Comparison of ENCODE assay signal across 25 cellular contexts in the genomic region with DNA sequence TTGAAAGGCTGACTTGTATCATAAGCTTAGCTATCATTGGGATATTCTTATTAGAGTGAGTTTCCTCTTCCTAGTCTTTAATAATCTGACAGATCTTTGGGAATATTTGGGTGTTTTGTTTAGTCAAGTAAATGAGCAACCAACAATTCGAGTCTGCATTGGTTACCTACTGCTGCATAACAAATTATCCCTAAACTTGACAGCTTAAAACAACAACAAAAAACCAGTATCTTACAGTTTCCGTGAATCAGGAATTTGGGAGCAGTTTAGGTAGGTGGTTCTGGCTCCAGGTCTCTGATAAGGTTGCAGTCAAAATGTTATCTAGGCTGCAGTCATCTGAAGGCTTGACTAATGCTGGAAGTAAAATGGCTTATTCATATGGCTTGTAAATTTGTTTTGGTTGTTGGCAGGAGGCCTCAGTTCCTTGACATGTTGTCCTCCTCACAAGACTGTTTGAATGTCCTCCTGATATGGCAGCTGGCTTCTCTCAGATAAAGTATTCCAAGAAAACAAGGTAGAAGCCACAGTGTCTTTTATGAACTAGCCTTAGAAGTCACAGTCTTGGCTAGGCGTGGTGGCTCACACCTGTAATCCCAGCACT. TPM values are rescaled to one million over a fixed set of nuclear protein-coding genes. Genes with fewer than 3 reads are reported as not detected.
DNase-seq lines count a peak whose midpoint lies in the region; ATAC-seq, FAIRE-seq and TF ChIP-seq lines count a peak whose summit lies in the region.
"Had no signal": no experiment of that assay in that cellular context is flagged by ENCODE, and none has a peak within 500 bp of the region (broad histone marks: within the 10 kb centered on the region; RNA-seq: fewer than 3 reads in every experiment).

No MANE protein-coding gene starts in this region.

- DNase-seq in activated CD8-positive, alpha-beta memory T cell treated with anti-CD3 and anti-CD28 coated beads for 24 hours: peak; percentile 11
- DNase-seq in activated CD8-positive, alpha-beta memory T cell treated with anti-CD3 and anti-CD28 coated beads, Interleukin-2, amount 50 U/mL, for 48 hours: no peak
- DNase-seq in K562 (ENCODE audit: extremely low read depth in 1 of 4, low spot score in 3 of 4) (peak in 2 of 4 experiments; percentile 30 to 74), osteoblast (ENCODE audit: insufficient read length, low spot score, missing footprints) (peak; percentile 8), NCI-H187 treated with DMSO at 0.1 percent for 48 hours (lab: John Stamatoyannopoulos, UW) (no peak), DMS79 treated with DMSO at 0.1 percent for 48 hours (lab: John Stamatoyannopoulos, UW) (no peak)
- DNase-seq: 8988T; ACHN; AML-193; BE2C; CD4-positive, alpha-beta T cell; CD8-positive, alpha-beta memory T cell; DMS 273 treated with DMSO at 0.1 percent for 48 hours; DMS79; GF-D8; GM23248; H7; HCEC 1CT had no signal

- POLR2A ChIA-PET in K562 (lab: Yijun Ruan, JAX): interaction anchor here (0.6 to 0.9 kb wide), 2 partner anchors 13 to 19 kb away, joined by 3 to 4 read pairs; no protein-coding TSS in a partner anchor

- H3K27ac ChIP-seq in K562 (ENCODE audit: extremely low read depth, low read depth, low read length): peak overlapping the region; percentile 9; the same call in 2 of the 3 replicates
- no peak overlapping the region for H3K27ac ChIP-seq in osteoblast (ENCODE audit: low read depth, low read length)
- H3K27ac ChIP-seq: A549; BLaER1 treated with 17β-estradiol and CSF1 and Interleukin-3, amounts not matched to agents 10 nM and 100 nM; GM23248 had no signal

- H3K9me1 ChIP-seq in K562 (ENCODE audit: control insufficient read depth, insufficient read depth, low read length): no peaks in the 10 kb centered on the region

- TF ChIP-seq EP300 in K562 (IDR thresholded peaks at IDR 0.05; ENCODE audit: low read length): peak; percentile 71; the same call in 1 of the 2 replicates

- H3K27me3 ChIP-seq in K562 (ENCODE audit: control insufficient read depth in 2 of 2, insufficient read depth in 2 of 2, low read length in 2 of 2): no peaks in the 10 kb centered on the region
- no peaks in the 10 kb centered on the region for H3K27me3 ChIP-seq in osteoblast (ENCODE audit: insufficient read depth, low read length)
- H3K27me3 ChIP-seq: BE2C; BLaER1 treated with 17β-estradiol and CSF1 and Interleukin-3, amounts not matched to agents 10 nM and 100 nM had no signal

- FAIRE-seq in K562 (lab: Jason Lieb, UNC): peak; percentile 69
- FAIRE-seq: A549, D721Med, GM12891, GM18507, H1 had no signal

- H3K9me3 ChIP-seq in K562 (replicated peaks; ENCODE audit: control insufficient read depth, insufficient read depth, low read depth, low read length) (peaks cover 12% of the 10 kb centered on the region), osteoblast (ENCODE audit: low read depth, low read length) (no peaks in the 10 kb centered on the region)
- H3K9me3 ChIP-seq: A549; BE2C; BLaER1 treated with 17β-estradiol and CSF1 and Interleukin-3, amounts not matched to agents 10 nM and 100 nM had no signal

- ATAC-seq in K562 (peak; percentile 43), GM21737 (IDR thresholded peaks at IDR 0.05; ENCODE audit: unreplicated experiment) (no peak)
- ATAC-seq: A549 had no signal

- H3K36me3 ChIP-seq in K562 (ENCODE audit: control insufficient read depth, insufficient read depth, low read length): peaks cover 64% of the 10 kb centered on the region
- peaks cover 53% of the 10 kb centered on the region for H3K36me3 ChIP-seq in osteoblast (ENCODE audit: insufficient read depth, low read length)

- H4K20me1 ChIP-seq in K562 (replicated peaks; ENCODE audit: control insufficient read depth, insufficient read depth, low read length) (no peaks in the 10 kb centered on the region), osteoblast (ENCODE audit: insufficient read depth, low read length) (no peaks in the 10 kb centered on the region)

- no TSS peak for BruUV-seq in K562 (replicated peaks; lab: Mats Ljungman, UMichigan)

- TF ChIP-seq POLR2A in K562 (conservative IDR thresholded peaks at IDR 0.05): no peak

- H2AFZ ChIP-seq in K562 (ENCODE audit: low read depth, low read length) (no peak overlapping the region), osteoblast (ENCODE audit: low read length) (no peak overlapping the region)
- H2AFZ ChIP-seq: GM23248 had no signal

- no peak for TF ChIP-seq RAD21 in K562 (CRISPR knock-in tag; conservative IDR thresholded peaks at IDR 0.05 in 1 of 2, IDR thresholded peaks at IDR 0.05 in 1 of 2)

- H3K4me3 ChIP-seq in K562 (no peak overlapping the region), osteoblast (ENCODE audit: insufficient read depth, low read length) (no peak overlapping the region)
- H3K4me3 ChIP-seq: A549; BLaER1 treated with 17β-estradiol and CSF1 and Interleukin-3, amounts not matched to agents 10 nM and 100 nM; GM23248 had no signal

- H3K79me2 ChIP-seq in K562 (ENCODE audit: control insufficient read depth, insufficient read depth, low read length) (no peaks in the 10 kb centered on the region; the same call in 2 of the 3 replicates), osteoblast (ENCODE audit: insufficient read depth, low read length) (no peaks in the 10 kb centered on the region)

- intact Hi-C loops in K562 (cut with micrococcal nuclease): no loop called here

- 26% methylated on average over 3 of the region's 3 CpGs for WGBS in K562 (ENCODE audit: insufficient coverage, low coverage, missing lambda C conversion rate)

- no peak overlapping the region for H3K9ac ChIP-seq in K562 (ENCODE audit: insufficient read depth in 1 of 2, low read depth in 2 of 2, low read length in 2 of 2)
- H3K9ac ChIP-seq: BLaER1 treated with 17β-estradiol and CSF1 and Interleukin-3, amounts not matched to agents 10 nM and 100 nM; GM23248 had no signal

- CTCF ChIA-PET in K562 (lab: Yijun Ruan, JAX; ENCODE audit: low intra/inter-chr PET ratio): no interaction called here

- H3K4me1 ChIP-seq in K562 (replicated peaks in 1 of 2; ENCODE audit: control insufficient read depth in 2 of 2, insufficient read depth in 2 of 2, low read length in 2 of 2): no peaks in the 10 kb centered on the region; a peak in 2 of 5 replicates
- H3K4me1 ChIP-seq in osteoblast (ENCODE audit: insufficient read depth, low read length): no peaks in the 10 kb centered on the region
- H3K4me1 ChIP-seq: A549, BE2C had no signal

- in situ Hi-C loops in K562 (cut with MboI): no loop called here

- H3K4me2 ChIP-seq in K562 (ENCODE audit: insufficient read depth, low read length) (no peak overlapping the region), osteoblast (ENCODE audit: insufficient read depth, low read length) (no peak overlapping the region)
- H3K4me2 ChIP-seq: A549; BLaER1 treated with 17β-estradiol and CSF1 and Interleukin-3, amounts not matched to agents 10 nM and 100 nM had no signal

- TF ChIP-seq CTCF in K562 (IDR thresholded peaks at IDR 0.05 in 2 of 3, conservative IDR thresholded peaks at IDR 0.05 in 1 of 3; ENCODE audit: insufficient read depth in 2 of 3, low read depth in 1 of 3, low read length in 3 of 3): no peak
- TF ChIP-seq CTCF in osteoblast (IDR thresholded peaks at IDR 0.05; ENCODE audit: extremely low read depth, low read depth, low read length): no peak

TF ChIP-seq in K562, 482 proteins besides CTCF, POLR2A, EP300 and RAD21 (continues in another document):
- TF ChIP-seq, protein P1, sequence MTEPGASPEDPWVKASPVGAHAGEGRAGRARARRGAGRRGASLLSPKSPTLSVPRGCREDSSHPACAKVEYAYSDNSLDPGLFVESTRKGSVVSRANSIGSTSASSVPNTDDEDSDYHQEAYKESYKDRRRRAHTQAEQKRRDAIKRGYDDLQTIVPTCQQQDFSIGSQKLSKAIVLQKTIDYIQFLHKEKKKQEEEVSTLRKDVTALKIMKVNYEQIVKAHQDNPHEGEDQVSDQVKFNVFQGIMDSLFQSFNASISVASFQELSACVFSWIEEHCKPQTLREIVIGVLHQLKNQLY (CRISPR knock-in tag; conservative IDR thresholded peaks at IDR 0.05): no peak

RNA-seq across cellular contexts. Expression of a gene that starts 7.2 kb away (rescaled TPM):
- total RNA-seq in K562 (2011; cell fraction: chromatin; rRNA removed; ENCODE audit: low replicate concordance): 3.0 and 10.3 TPM in 2 replicates
- total RNA-seq in K562 (2011; cell fraction: nucleolus; rRNA removed): 1.6 and 4.5 TPM in 2 replicates
- 5.8 and 6.9 TPM in 2 replicates for total RNA-seq in K562 (2011; cell fraction: nucleoplasm; rRNA removed)
- total RNA-seq in K562 (2014; rRNA removed) (85.0 and 105 TPM in 2 replicates), K562 (2014; rRNA removed; fragmentation: Illumina TruSeq; extraction: Trizol) (121 and 143 TPM in 2 replicates), K562 (2015; rRNA removed; fragmentation: Illumina TruSeq; extraction: Trizol) (123 and 138 TPM in 2 replicates), K562 (2021) (94.0 and 96.2 TPM in 2 replicates), osteoblast (32.4 and 35.1 TPM in 2 replicates)
- polyA plus RNA-seq in K562 (2011; rRNA removed) (22.6 and 37.6 TPM in 2 replicates), K562 (2014; fragmentation: Illumina TruSeq; extraction: Trizol) (128 and 140 TPM in 2 replicates), K562 (2014; fragmentation: Nextera tagmentation; extraction: Ambion mirVana) (100 to 1,000 TPM; 105 to 127 TPM), K562 (2014; rRNA removed) (86.3 and 111 TPM in 2 replicates)
- polyA plus RNA-seq in K562 (2011; cell fraction: cytosol; rRNA removed): 2.8 and 9.5 TPM in 2 replicates
- polyA plus RNA-seq in K562 (2011; cell fraction: nucleus; rRNA removed): 4.3 and 5.7 TPM in 2 replicates
- 57.5 and 151 TPM in 2 replicates for polyA plus RNA-seq in K562 (2012)
- polyA minus RNA-seq in K562 (2011; rRNA and poly(A)+ RNA removed): 27.7 and 28.1 TPM in 2 replicates
- 12.7 and 16.0 TPM in 2 replicates for polyA minus RNA-seq in K562 (2011; cell fraction: cytosol; rRNA and poly(A)+ RNA removed)
- 2.6 and 4.7 TPM in 2 replicates for polyA minus RNA-seq in K562 (2011; cell fraction: nucleus; rRNA and poly(A)+ RNA removed)

RNA-seq across cellular contexts. Expression of a gene that starts 16.1 kb away (rescaled TPM):
- 18.8 and 35.2 TPM in 2 replicates for total RNA-seq in K562 (2011; cell fraction: chromatin; rRNA removed; ENCODE audit: low replicate concordance)
- total RNA-seq in K562 (2011; cell fraction: nucleolus; rRNA removed): 18.2 and 20.0 TPM in 2 replicates
- 27.9 and 30.2 TPM in 2 replicates for total RNA-seq in K562 (2011; cell fraction: nucleoplasm; rRNA removed)
- total RNA-seq in K562 (2014; rRNA removed) (66.4 and 79.7 TPM in 2 replicates), K562 (2014; rRNA removed; fragmentation: Illumina TruSeq; extraction: Trizol) (146 and 164 TPM in 2 replicates), K562 (2015; rRNA removed; fragmentation: Illumina TruSeq; extraction: Trizol) (115 and 129 TPM in 2 replicates), K562 (2021) (81.4 and 100 TPM in 2 replicates), osteoblast (25.7 and 26.2 TPM in 2 replicates)
- polyA plus RNA-seq in K562 (2011; rRNA removed) (60.4 and 106 TPM in 2 replicates), K562 (2014; fragmentation: Illumina TruSeq; extraction: Trizol) (115 and 153 TPM in 2 replicates), K562 (2014; fragmentation: Nextera tagmentation; extraction: Ambion mirVana) (100 to 1,000 TPM; 277 to 302 TPM), K562 (2014; rRNA removed) (93.6 and 94.0 TPM in 2 replicates)
- 14.8 and 31.7 TPM in 2 replicates for polyA plus RNA-seq in K562 (2011; cell fraction: cytosol; rRNA removed)
- 9.1 and 15.5 TPM in 2 replicates for polyA plus RNA-seq in K562 (2011; cell fraction: nucleus; rRNA removed)
- 44.4 and 75.6 TPM in 2 replicates for polyA plus RNA-seq in K562 (2012)
- 32.8 and 35.7 TPM in 2 replicates for polyA minus RNA-seq in K562 (2011; rRNA and poly(A)+ RNA removed)
- polyA minus RNA-seq in K562 (2011; cell fraction: cytosol; rRNA and poly(A)+ RNA removed): 8.9 and 20.8 TPM in 2 replicates
- 16.6 and 38.5 TPM in 2 replicates for polyA minus RNA-seq in K562 (2011; cell fraction: nucleus; rRNA and poly(A)+ RNA removed)

Comparison
In these comparisons a context has a peak if more than half of its experiments do, and no peak if none do; other contexts are left out.
1. DNase-seq: peak in activated CD8-positive, alpha-beta memory T cell treated with anti-CD3 and anti-CD28 coated beads for 24 hours (single experiment) and osteoblast (single experiment); none in activated CD8-positive, alpha-beta memory T cell treated with anti-CD3 and anti-CD28 coated beads, Interleukin-2, amount 50 U/mL, for 48 hours (single experiment), NCI-H187 treated with DMSO at 0.1 percent for 48 hours (single experiment) and DMS79 treated with DMSO at 0.1 percent for 48 hours (single experiment).